2 cellular contexts compared by ENCODE assay signal in the genomic region with DNA sequence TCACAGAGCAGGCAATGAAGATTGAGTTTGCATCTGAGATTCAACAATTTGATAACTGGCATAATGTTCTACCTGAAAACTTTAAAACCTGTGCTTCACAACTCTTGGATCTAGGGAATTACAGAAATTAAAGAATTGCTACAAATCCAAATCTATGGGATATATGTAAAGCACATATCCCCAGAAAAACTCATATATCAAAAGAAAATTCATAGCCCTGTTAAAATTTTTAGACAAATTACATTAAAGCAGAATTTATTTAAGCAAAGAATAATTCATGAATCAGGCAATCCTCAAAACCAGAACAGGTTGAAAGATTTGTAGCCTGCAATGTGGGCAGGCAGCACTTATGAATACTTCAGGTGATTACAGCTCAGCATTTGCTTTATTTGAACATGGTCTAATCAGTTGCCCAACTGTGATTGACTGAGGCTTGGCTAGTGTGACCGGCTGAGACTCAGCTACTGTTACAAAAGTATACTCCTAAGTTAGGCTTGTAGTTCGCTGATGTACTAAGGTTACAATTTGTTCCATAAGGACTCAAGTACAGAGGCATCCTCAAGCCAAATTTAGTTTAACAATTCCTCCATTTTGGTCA.
A peak's percentile ranks its signal among the peaks of the same experiment; 100 is the strongest.
TF ChIP-seq lines count a peak whose summit lies in the region.

No MANE protein-coding gene starts in this region.

TF ChIP-seq in A549, 52 proteins besides CTCF, POLR2A, EP300 and RAD21 (continued from another document):
- TF ChIP-seq JUNB (IDR thresholded peaks at IDR 0.05): no peak
- no peak for TF ChIP-seq ESRRA (IDR thresholded peaks at IDR 0.05; ENCODE audit: borderline replicate concordance, low read length)
- TF ChIP-seq, protein P1, sequence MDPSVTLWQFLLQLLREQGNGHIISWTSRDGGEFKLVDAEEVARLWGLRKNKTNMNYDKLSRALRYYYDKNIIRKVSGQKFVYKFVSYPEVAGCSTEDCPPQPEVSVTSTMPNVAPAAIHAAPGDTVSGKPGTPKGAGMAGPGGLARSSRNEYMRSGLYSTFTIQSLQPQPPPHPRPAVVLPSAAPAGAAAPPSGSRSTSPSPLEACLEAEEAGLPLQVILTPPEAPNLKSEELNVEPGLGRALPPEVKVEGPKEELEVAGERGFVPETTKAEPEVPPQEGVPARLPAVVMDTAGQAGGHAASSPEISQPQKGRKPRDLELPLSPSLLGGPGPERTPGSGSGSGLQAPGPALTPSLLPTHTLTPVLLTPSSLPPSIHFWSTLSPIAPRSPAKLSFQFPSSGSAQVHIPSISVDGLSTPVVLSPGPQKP (IDR thresholded peaks at IDR 0.05; ENCODE audit: low read depth, low read length): no peak
- TF ChIP-seq ZC3H11A (IDR thresholded peaks at IDR 0.05): no peak
- TF ChIP-seq, protein P2, sequence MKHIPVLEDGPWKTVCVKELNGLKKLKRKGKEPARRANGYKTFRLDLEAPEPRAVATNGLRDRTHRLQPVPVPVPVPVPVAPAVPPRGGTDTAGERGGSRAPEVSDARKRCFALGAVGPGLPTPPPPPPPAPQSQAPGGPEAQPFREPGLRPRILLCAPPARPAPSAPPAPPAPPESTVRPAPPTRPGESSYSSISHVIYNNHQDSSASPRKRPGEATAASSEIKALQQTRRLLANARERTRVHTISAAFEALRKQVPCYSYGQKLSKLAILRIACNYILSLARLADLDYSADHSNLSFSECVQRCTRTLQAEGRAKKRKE (CRISPR knock-in tag; IDR thresholded peaks at IDR 0.05; ENCODE audit: low read depth): no peak
- TF ChIP-seq KDM1A (IDR thresholded peaks at IDR 0.05; ENCODE audit: low read depth): no peak
- TF ChIP-seq HEYL (CRISPR knock-in tag; IDR thresholded peaks at IDR 0.05): no peak
- TF ChIP-seq, protein P3, sequence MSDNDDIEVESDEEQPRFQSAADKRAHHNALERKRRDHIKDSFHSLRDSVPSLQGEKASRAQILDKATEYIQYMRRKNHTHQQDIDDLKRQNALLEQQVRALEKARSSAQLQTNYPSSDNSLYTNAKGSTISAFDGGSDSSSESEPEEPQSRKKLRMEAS (IDR thresholded peaks at IDR 0.05): no peak
- TF ChIP-seq TP53 (CRISPR knock-in tag; IDR thresholded peaks at IDR 0.05): no peak
- TF ChIP-seq, protein P4, sequence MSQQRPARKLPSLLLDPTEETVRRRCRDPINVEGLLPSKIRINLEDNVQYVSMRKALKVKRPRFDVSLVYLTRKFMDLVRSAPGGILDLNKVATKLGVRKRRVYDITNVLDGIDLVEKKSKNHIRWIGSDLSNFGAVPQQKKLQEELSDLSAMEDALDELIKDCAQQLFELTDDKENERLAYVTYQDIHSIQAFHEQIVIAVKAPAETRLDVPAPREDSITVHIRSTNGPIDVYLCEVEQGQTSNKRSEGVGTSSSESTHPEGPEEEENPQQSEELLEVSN (IDR thresholded peaks at IDR 0.05; ENCODE audit: borderline replicate concordance, low read depth): no peak
- no peak for TF ChIP-seq ZFP36 (IDR thresholded peaks at IDR 0.05; ENCODE audit: borderline replicate concordance, partially characterized antibody)
- no peak for TF ChIP-seq CEBPB (IDR thresholded peaks at IDR 0.05)
- no peak for TF ChIP-seq MYC (IDR thresholded peaks at IDR 0.05; ENCODE audit: borderline replicate concordance, low read length)
- TF ChIP-seq MAFK (IDR thresholded peaks at IDR 0.05; ENCODE audit: partially characterized antibody): no peak
- no peak for TF ChIP-seq TFCP2L1 (CRISPR knock-in tag; IDR thresholded peaks at IDR 0.05)
- no peak for TF ChIP-seq SMC3 (IDR thresholded peaks at IDR 0.05)
- TF ChIP-seq POLR2AphosphoS2 (conservative IDR thresholded peaks at IDR 0.05; ENCODE audit: low read length): no peak
- TF ChIP-seq ZSCAN20 (CRISPR knock-in tag; IDR thresholded peaks at IDR 0.05): no peak
TF ChIP-seq in A549: peak in this region for 0.

TF ChIP-seq in GM12878, 131 proteins besides CTCF, POLR2A, EP300 and RAD21:
- TF ChIP-seq SREBF1 (IDR thresholded peaks at IDR 0.05; ENCODE audit: low read length) (no peak), NRF1 (conservative IDR thresholded peaks at IDR 0.05; ENCODE audit: low read depth, low read length) (no peak), JUNB (IDR thresholded peaks at IDR 0.05) (no peak), YY1 (IDR thresholded peaks at IDR 0.05; ENCODE audit: low read depth, low read length) (no peak), EZH2 (IDR thresholded peaks at IDR 0.05; ENCODE audit: borderline replicate concordance, control insufficient read depth, low read depth, low read length) (no peak), TCF12 (IDR thresholded peaks at IDR 0.05; ENCODE audit: low read depth, low read length) (no peak), TCF3 (IDR thresholded peaks at IDR 0.05; ENCODE audit: borderline replicate concordance, insufficient read depth, low read depth, low read length) (no peak), FOXM1 (IDR thresholded peaks at IDR 0.05; ENCODE audit: low read depth, low read length) (0 out of 2 replicates have a peak, but pooled peaks have one; percentile 7), BHLHE40 (IDR thresholded peaks at IDR 0.05; ENCODE audit: borderline replicate concordance in 1 of 2, low read depth in 2 of 2, low read length in 1 of 2) (no peak)
